10 cellular contexts compared by ENCODE assay signal in the genomic region with DNA sequence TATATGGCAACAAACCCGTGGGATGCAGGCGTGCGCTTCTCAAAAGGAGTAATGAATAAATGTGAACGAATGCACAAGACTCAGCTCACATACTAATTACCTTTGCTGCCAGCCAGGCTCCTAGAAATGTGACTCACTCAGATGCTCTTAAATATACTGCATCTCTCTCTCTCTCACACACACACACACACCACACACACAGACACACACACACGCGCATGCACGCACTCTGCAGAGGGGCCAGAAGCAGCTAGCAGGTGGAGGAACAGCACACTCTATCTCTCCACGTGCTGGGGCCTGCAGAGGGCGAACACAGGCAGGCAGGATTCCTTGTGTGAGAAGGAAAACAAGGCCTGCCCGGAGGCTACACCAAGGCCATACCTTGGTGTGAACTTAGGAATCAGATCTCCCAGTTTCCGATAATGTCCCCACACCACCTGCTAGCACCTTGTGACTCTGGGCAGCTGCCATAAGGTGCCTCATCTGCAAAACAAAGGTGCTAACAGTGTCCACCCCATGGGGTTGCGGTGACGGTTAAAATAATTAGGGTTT. TPM values are rescaled to one million over a fixed set of nuclear protein-coding genes. Genes with fewer than 3 reads are reported as not detected.
DNase-seq lines count a peak whose midpoint lies in the region; ATAC-seq and TF ChIP-seq lines count a peak whose summit lies in the region.
"Had no signal": no experiment of that assay in that cellular context is flagged by ENCODE, and none has a peak within 500 bp of the region (broad histone marks: within the 10 kb centered on the region; RNA-seq: fewer than 3 reads in every experiment).

No MANE protein-coding gene starts in this region.

- peaks cover 32% of the 10 kb centered on the region for H3K4me1 Mint-ChIP-seq in type B pancreatic cell (ENCODE audit: unreplicated experiment)

- intact Hi-C loops in heart left ventricle (cut with DNase I): loop anchor here in 3 of 10 donors (5.0 to 10.0 kb wide), 3 partner anchors 37 to 215 kb away; no protein-coding TSS in a partner anchor
- intact Hi-C loops in PC-9 (cut with micrococcal nuclease; ENCODE audit: unreplicated experiment): no loop called here

- peak; percentile 28 to 64 (median 48) for ATAC-seq in heart left ventricle
- ATAC-seq in HG02852 (IDR thresholded peaks at IDR 0.05; ENCODE audit: unreplicated experiment): no peak
- ATAC-seq in HG03108 (IDR thresholded peaks at IDR 0.05; ENCODE audit: unreplicated experiment): no peak
- ATAC-seq: A549 had no signal

- peaks cover 15% of the 10 kb centered on the region for H3K36me3 Mint-ChIP-seq in type B pancreatic cell

- H3K4me3 Mint-ChIP-seq in type B pancreatic cell: peak overlapping the region; percentile 61

- no peak overlapping the region for H3K9ac ChIP-seq in OCI-LY3 (ENCODE audit: low read length)

- H3K4me1 ChIP-seq in OCI-LY3 (ENCODE audit: low read length): peaks cover 31% of the 10 kb centered on the region
- peaks cover 10 to 85% (median 59%) of the 10 kb centered on the region in 12 donors for H3K4me1 ChIP-seq in heart left ventricle
- H3K4me1 ChIP-seq in PC-9 (replicated peaks; ENCODE audit: insufficient read depth): no peaks in the 10 kb centered on the region

- H3K4me2 ChIP-seq in OCI-LY3 (ENCODE audit: low read length): no peak overlapping the region
- H3K4me2 ChIP-seq in PC-9: no peak overlapping the region
- H3K4me2 ChIP-seq: A549 had no signal

- peak overlapping the region; percentile 32; the same call in 1 of the 2 replicates for H2AFZ ChIP-seq in OCI-LY3 (ENCODE audit: low read depth, low read length)
- H2AFZ ChIP-seq in PC-9: no peak overlapping the region

- H3K9me3 ChIP-seq in OCI-LY3 (ENCODE audit: insufficient read depth, low read length) (no peaks in the 10 kb centered on the region), heart left ventricle (no peaks in the 10 kb centered on the region), PC-9 (ENCODE audit: insufficient read depth, low read depth) (no peaks in the 10 kb centered on the region)
- H3K9me3 ChIP-seq: A549, esophagus muscularis mucosa had no signal

- no peak for TF ChIP-seq POLR2A in heart left ventricle (IDR thresholded peaks at IDR 0.05)

- no TSS peak for BruUV-seq in PC-9 (replicated peaks; lab: Mats Ljungman, UMichigan)

- no peaks in the 10 kb centered on the region for H3F3A ChIP-seq in PC-9 (ENCODE audit: insufficient read depth, low read depth)

- H3K9me2 ChIP-seq in PC-9 (ENCODE audit: insufficient read depth): no peaks in the 10 kb centered on the region

- H3K27ac Mint-ChIP-seq in type B pancreatic cell: peak overlapping the region; percentile 81

- no peaks in the 10 kb centered on the region for H3K36me3 ChIP-seq in OCI-LY3 (replicated peaks; ENCODE audit: low read depth, low read length)
- peaks cover 0 to 31% (median 0%) of the 10 kb centered on the region in 9 donors for H3K36me3 ChIP-seq in heart left ventricle
- H3K36me3 ChIP-seq in PC-9 (ENCODE audit: low read depth): no peaks in the 10 kb centered on the region

- POLR2A ChIA-PET in PC-9 (lab: Charles Lee; ENCODE audit: unreplicated experiment): no interaction called here

- H3K4me3 ChIP-seq in OCI-LY3 (ENCODE audit: low read length) (no peak overlapping the region), heart left ventricle (no peak overlapping the region), PC-9 (no peak overlapping the region)
- H3K4me3 ChIP-seq: A549, esophagus muscularis mucosa had no signal

- CTCF ChIA-PET in PC-9 (lab: Charles Lee): no interaction called here

- WGBS in heart left ventricle, 4 donors: 48 to 74% (median 50%) methylated on average over 8 to 13 of the region's 13 CpGs

- DNase-seq in NCI-H524 (lab: John Stamatoyannopoulos, UW) (peak; percentile 24 to 70), NCI-H524 treated with DMSO at 0.1 percent for 48 hours (lab: John Stamatoyannopoulos, UW) (no peak), heart left ventricle (peak in 3 of 5 donors; percentile 36 to 75 (median 54)), type B pancreatic cell (ENCODE audit: extremely low spot score, unreplicated experiment) (no peak), PC-9 (no peak)

- no peaks in the 10 kb centered on the region for H3K9me3 Mint-ChIP-seq in type B pancreatic cell

- no peaks in the 10 kb centered on the region for H4K20me1 ChIP-seq in OCI-LY3 (ENCODE audit: insufficient read depth, low read length)
- no peaks in the 10 kb centered on the region for H4K20me1 ChIP-seq in PC-9 (ENCODE audit: insufficient read depth)

- peaks cover 9% of the 10 kb centered on the region for H3K27me3 Mint-ChIP-seq in type B pancreatic cell

- peaks cover 30% of the 10 kb centered on the region; the same call in 1 of the 2 replicates for H3K79me2 ChIP-seq in OCI-LY3 (ENCODE audit: low read length)
- H3K79me2 ChIP-seq in PC-9 (ENCODE audit: low read depth): peaks cover 19% of the 10 kb centered on the region

- TF ChIP-seq CTCF in OCI-LY3 (IDR thresholded peaks at IDR 0.05; ENCODE audit: low read depth, low read length) (peak; percentile 23; the same call in 1 of the 2 replicates), heart left ventricle (IDR thresholded peaks at IDR 0.05) (no peak), type B pancreatic cell (conservative IDR thresholded peaks at IDR 0.05) (no peak), PC-9 (conservative IDR thresholded peaks at IDR 0.05) (no peak)

- H3K27me3 ChIP-seq in OCI-LY3 (ENCODE audit: low read depth, low read length) (no peaks in the 10 kb centered on the region), heart left ventricle (peaks cover 0 to 14% (median 0%) of the 10 kb centered on the region in 9 donors), PC-9 (ENCODE audit: insufficient read depth, low read depth) (no peaks in the 10 kb centered on the region)

- H3K27ac ChIP-seq in OCI-LY3 (ENCODE audit: low read length) (no peak overlapping the region), heart left ventricle (peak overlapping the region in 9 of 12 donors; percentile 22 to 96 (median 75)), PC-9 (no peak overlapping the region)
- H3K27ac ChIP-seq: A549, esophagus muscularis mucosa had no signal

RNA-seq across cellular contexts. Expression of a gene that starts 5.3 kb away (rescaled TPM):
- total RNA-seq in heart left ventricle (100 to 1,000 TPM in 1 of 9 donors, 10 to 100 TPM in 8; 54.7 to 104 (median 77.9) TPM), type B pancreatic cell (ENCODE audit: low replicate concordance) (25.8 and 53.8 TPM in 2 replicates), PC-9 (2021) (62.0 and 70.2 TPM in 2 replicates)
- polyA plus RNA-seq in heart left ventricle: 10 to 100 TPM; 43.0 to 97.5 TPM

Comparison
In these comparisons a context has a peak if more than half of its experiments do, and no peak if none do; other contexts are left out.
1. DNase-seq: peak in NCI-H524 (2 of 2) and heart left ventricle (3 of 5); none in NCI-H524 treated with DMSO at 0.1 percent for 48 hours (single experiment), type B pancreatic cell (single experiment) and PC-9 (0 of 2).
2. H3K27ac ChIP-seq: peak in heart left ventricle (9 of 12); none in OCI-LY3 (single experiment) and PC-9 (single experiment).
3. ATAC-seq: peak in heart left ventricle (4 of 4); none in HG02852 (single experiment) and HG03108 (single experiment).